Comparison of ENCODE assay signal across 8 cellular contexts in the genomic region with DNA sequence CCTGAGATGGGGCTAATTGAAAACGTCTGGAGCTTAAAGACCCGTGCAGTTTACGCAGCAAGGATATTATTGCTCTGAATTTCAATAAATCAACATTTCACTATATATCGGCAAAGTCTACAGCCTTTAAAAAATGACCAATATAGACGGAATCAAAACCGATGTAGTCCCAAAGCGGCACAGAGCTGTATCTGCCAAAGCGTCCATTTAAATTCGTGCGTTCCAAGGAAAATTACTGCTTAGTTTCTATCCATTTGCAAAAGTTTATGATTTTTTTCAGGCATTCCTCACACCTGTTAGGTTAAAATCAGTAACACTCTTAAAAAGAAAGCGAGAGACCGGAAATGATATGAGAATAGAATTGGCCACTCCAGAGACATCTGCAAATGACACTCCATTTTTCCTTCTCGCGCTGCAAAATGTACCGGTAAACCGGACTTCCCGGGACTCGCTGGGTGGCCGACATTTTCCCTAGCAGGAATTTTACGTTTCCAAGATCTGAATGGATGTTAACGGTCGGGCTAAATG. TPM values are rescaled to one million over a fixed set of nuclear protein-coding genes. Genes with fewer than 3 reads are reported as not detected.
DNase-seq lines count a peak whose midpoint lies in the region; ATAC-seq and TF ChIP-seq lines count a peak whose summit lies in the region.

No MANE protein-coding gene starts in this region.

- peak overlapping the region; percentile 99 for H3K4me3 ChIP-seq in SK-N-MC

- DNase-seq in NCI-H1694 treated with DMSO at 0.1 percent for 48 hours (lab: John Stamatoyannopoulos, UW) (peak; percentile 63), NCI-H1694 (lab: John Stamatoyannopoulos, UW) (no peak), SK-N-MC (ENCODE audit: low read depth, low spot score) (no peak), fibroblast of peridontal ligament (ENCODE audit: extremely low read depth) (peak; percentile 47), omental fat pad (ENCODE audit: low spot score) (peak; percentile 26), OCI-M1 (lab: John Stamatoyannopoulos, UW) (no peak)
- DNase-seq in effector CD4-positive, alpha-beta T cell: no peak

- no peak for TF ChIP-seq CTCF in omental fat pad (IDR thresholded peaks at IDR 0.05)

- H3K36me3 ChIP-seq in SK-N-MC (ENCODE audit: insufficient read depth, low read length): peaks cover 41% of the 10 kb centered on the region

- no peaks in the 10 kb centered on the region for H3K9me3 ChIP-seq in SK-N-MC (ENCODE audit: low read depth, low read length)

- peak overlapping the region; percentile 100 for H3K9ac ChIP-seq in SK-N-MC (ENCODE audit: insufficient read length)

- peak overlapping the region; percentile 98 for H3K27ac ChIP-seq in SK-N-MC

- ATAC-seq in HG02970 (IDR thresholded peaks at IDR 0.05; ENCODE audit: low FRiP score, unreplicated experiment): peak; percentile 10
- peak; percentile 11 for ATAC-seq in omental fat pad (ENCODE audit: low FRiP score)

RNA-seq across cellular contexts. Expression of a gene that starts 0.8 kb away (rescaled TPM):
- total RNA-seq in omental fat pad: 100 to 1,000 TPM; 315 to 515 (median 413) TPM

RNA-seq across cellular contexts. Expression of a gene that starts 23.7 kb away (rescaled TPM):
- 10 to 100 TPM in 2 of 4 donors, 1 to 10 TPM in 2; 6.1 to 10.7 (median 9.4) TPM for total RNA-seq in omental fat pad

RNA-seq across cellular contexts. Expression of a gene that starts 59.9 kb away (rescaled TPM):
- 1,000 to 10,000 TPM in 3 of 4 donors, 100 to 1,000 TPM in 1; 321 to 1,997 (median 1,475) TPM for total RNA-seq in omental fat pad

Comparison
In these comparisons a context has a peak if more than half of its experiments do, and no peak if none do; other contexts are left out.
1. DNase-seq: peak in NCI-H1694 treated with DMSO at 0.1 percent for 48 hours (single experiment), fibroblast of peridontal ligament (single experiment) and omental fat pad (single experiment); none in NCI-H1694 (single experiment), SK-N-MC (single experiment), OCI-M1 (single experiment) and effector CD4-positive, alpha-beta T cell (single experiment).